Comparison of ENCODE assay signal across 3 cellular contexts in the genomic region with DNA sequence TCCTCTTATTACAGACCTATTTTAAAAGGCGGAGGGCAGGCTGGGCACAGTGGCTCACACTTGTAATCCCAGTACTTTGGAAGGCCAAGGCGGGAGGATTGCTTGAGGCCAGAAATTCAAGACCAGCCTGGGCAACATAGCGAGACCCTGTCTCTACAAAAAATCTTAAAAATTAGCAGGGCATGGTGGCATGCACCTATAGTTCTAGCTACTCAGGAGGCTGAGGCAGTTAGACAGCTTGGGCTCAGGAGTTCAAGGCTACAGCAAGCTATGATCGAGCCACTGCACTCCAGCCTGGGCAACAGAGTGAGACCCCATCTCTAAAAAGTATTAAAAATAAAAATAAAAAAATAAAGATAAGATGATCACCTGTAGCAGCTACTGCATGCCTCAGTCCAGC.
TF ChIP-seq lines count a peak whose summit lies in the region.

No MANE protein-coding gene starts in this region.

TF ChIP-seq in HEK293, 187 proteins besides CTCF, POLR2A, EP300 and RAD21:
- TF ChIP-seq ZNF121 (tag by site-specific recombination; IDR thresholded peaks at IDR 0.05) = peak; percentile 63; the same call in 1 of the 2 replicates

TF ChIP-seq in K562, 482 proteins besides CTCF, POLR2A, EP300 and RAD21:
- peak; percentile 66; the same call in 1 of the 2 replicates for TF ChIP-seq ZNF121 (CRISPR knock-in tag; conservative IDR thresholded peaks at IDR 0.05)

TF ChIP-seq in HepG2, 621 proteins besides CTCF, POLR2A, EP300 and RAD21:
- peak; percentile 96 for TF ChIP-seq ZNF121 (CRISPR knock-in tag; IDR thresholded peaks at IDR 0.05)
TF ChIP-seq in HepG2: peak in this region for 1; not testable (repeated sequence) for 620.
